ENCODE assay signal across 1 cellular context in the genomic region with DNA sequence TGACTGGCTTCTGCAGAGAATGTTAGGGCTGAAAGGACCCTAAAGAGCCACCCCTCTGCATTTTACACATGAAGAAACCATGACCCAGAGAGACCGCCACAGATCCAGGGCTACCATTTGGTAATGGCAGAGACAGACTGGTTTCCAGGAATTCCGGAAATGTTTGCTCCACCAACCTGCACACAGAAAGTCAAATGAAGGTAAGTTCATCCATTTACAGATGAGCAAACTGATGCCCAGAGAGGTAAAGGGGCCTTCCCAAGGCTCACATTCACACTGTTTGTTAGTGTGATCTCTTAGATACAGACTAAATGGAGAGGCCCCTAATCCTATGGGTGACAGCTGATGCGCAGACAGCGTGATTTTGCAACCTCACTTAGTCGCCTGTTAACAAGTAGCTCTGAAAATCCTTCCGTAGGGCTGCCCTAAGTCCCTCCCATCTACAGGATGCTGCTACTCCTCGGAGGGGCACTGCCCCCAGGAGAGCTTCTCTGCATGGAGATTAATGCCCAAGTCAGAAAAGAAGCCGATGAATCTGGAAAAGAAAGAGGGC.
TF ChIP-seq lines count a peak whose summit lies in the region.

No MANE protein-coding gene starts in this region.

TF ChIP-seq in GM12891, 5 proteins besides CTCF, POLR2A, EP300 and RAD21:
- TF ChIP-seq POLR2AphosphoS5 (IDR thresholded peaks at IDR 0.05; ENCODE audit: low read depth, low read length) (no peak), POU2F2 (IDR thresholded peaks at IDR 0.05; ENCODE audit: low read depth, low read length) (no peak), SPI1 (IDR thresholded peaks at IDR 0.05; ENCODE audit: low read depth, low read length) (no peak), PAX5 (IDR thresholded peaks at IDR 0.05; ENCODE audit: insufficient read depth, low read length, severe bottlenecking) (no peak), TAF1 (IDR thresholded peaks at IDR 0.05; ENCODE audit: low read depth, low read length) (no peak)
